Comparison of ENCODE assay signal across 1 cellular context in the genomic region with DNA sequence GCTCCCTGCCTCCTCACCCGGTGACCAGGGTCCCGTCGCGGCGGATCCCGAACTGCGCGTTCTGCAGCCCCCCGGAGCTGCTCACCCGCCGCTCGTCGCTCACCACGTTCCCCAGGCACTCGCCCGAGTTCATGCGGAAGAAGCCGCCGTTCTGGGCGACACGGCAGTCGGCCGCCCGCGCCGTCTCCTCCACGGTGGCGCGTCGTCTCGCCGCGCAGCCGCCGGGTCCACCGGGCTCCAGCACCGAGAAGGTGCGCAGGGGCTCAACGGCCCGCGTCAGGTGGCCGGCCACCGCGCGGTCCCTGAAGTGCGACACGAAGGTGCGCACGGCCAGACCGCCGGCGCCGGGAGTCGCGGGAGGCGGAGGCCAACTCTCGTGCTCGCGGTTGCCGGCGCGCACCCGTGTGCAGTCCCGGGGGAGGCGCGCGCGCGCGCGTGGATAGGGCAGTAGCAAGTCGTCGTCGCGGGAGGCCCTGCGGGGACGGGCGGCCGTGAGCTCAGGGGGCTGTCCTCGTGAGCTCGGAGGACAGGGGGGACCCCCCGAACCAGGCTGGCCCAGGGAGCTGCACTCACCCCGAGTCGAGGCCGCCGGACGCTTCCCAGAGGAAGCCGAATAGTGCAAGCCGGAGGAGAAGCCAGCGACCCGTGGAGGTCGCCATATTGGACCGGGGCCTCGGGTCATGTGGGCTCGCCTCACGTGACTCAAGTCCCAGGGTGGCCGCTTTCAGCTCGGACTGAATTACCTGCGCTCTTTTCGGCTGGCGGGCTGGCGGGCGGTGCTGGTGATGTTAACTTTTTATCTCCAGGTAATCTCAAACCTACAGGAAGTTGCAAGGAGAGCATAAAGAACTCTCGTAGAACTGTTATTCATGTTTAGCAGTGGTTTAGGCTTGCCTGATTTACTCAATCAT.
TF ChIP-seq lines count a peak whose summit lies in the region.

A gene with protein sequence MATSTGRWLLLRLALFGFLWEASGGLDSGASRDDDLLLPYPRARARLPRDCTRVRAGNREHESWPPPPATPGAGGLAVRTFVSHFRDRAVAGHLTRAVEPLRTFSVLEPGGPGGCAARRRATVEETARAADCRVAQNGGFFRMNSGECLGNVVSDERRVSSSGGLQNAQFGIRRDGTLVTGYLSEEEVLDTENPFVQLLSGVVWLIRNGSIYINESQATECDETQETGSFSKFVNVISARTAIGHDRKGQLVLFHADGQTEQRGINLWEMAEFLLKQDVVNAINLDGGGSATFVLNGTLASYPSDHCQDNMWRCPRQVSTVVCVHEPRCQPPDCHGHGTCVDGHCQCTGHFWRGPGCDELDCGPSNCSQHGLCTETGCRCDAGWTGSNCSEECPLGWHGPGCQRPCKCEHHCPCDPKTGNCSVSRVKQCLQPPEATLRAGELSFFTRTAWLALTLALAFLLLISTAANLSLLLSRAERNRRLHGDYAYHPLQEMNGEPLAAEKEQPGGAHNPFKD (minus strand): TSS at position 680 of the 911 bp plus-strand sequence. CDS start 21 bp downstream, at position 659.

TF ChIP-seq in HepG2, 621 proteins besides CTCF, POLR2A, EP300 and RAD21 (continued from another document and continues in another):
- TF ChIP-seq, protein P1, sequence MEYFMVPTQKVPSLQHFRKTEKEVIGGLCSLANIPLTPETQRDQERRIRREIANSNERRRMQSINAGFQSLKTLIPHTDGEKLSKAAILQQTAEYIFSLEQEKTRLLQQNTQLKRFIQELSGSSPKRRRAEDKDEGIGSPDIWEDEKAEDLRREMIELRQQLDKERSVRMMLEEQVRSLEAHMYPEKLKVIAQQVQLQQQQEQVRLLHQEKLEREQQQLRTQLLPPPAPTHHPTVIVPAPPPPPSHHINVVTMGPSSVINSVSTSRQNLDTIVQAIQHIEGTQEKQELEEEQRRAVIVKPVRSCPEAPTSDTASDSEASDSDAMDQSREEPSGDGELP (IDR thresholded peaks at IDR 0.05; ENCODE audit: borderline replicate concordance, low read depth) = peak; percentile 48; the same call in 1 of the 2 replicates
- TF ChIP-seq ZNF3 (CRISPR knock-in tag; IDR thresholded peaks at IDR 0.05) (peak; percentile 52; the same call in 1 of the 2 replicates), ETV6 (CRISPR knock-in tag; conservative IDR thresholded peaks at IDR 0.05) (peak; percentile 88), ZNF570 (CRISPR knock-in tag; IDR thresholded peaks at IDR 0.05; ENCODE audit: borderline replicate concordance) (peak; percentile 88; the same call in 1 of the 2 replicates), MAZ (IDR thresholded peaks at IDR 0.05; ENCODE audit: borderline replicate concordance, low read depth, low read length) (no peak), MAZ (CRISPR knock-in tag; IDR thresholded peaks at IDR 0.05; ENCODE audit: low read depth) (peak; percentile 89; the same call in 1 of the 2 replicates), ZNF616 (CRISPR knock-in tag; IDR thresholded peaks at IDR 0.05; ENCODE audit: low read depth) (peak; percentile 73; the same call in 1 of the 2 replicates), ZNF816 (CRISPR knock-in tag; IDR thresholded peaks at IDR 0.05; ENCODE audit: borderline replicate concordance) (no peak), SNRNP70 (IDR thresholded peaks at IDR 0.05; ENCODE audit: low read depth, low read length) (no peak), YEATS2 (CRISPR knock-in tag; IDR thresholded peaks at IDR 0.05; ENCODE audit: borderline replicate concordance) (peak; percentile 88), ZNF879 (CRISPR knock-in tag; IDR thresholded peaks at IDR 0.05) (no peak; the same call in 1 of the 2 replicates), SNAPC2 (CRISPR knock-in tag; IDR thresholded peaks at IDR 0.05) (peak; percentile 81; the same call in 1 of the 2 replicates), ZBTB20 (CRISPR knock-in tag; IDR thresholded peaks at IDR 0.05; ENCODE audit: borderline replicate concordance, low read depth) (peak; percentile 86), PAF1 (CRISPR knock-in tag; IDR thresholded peaks at IDR 0.05) (no peak), MED13 (CRISPR knock-in tag; IDR thresholded peaks at IDR 0.05) (peak; percentile 80), ZFP90 (CRISPR knock-in tag; IDR thresholded peaks at IDR 0.05; ENCODE audit: borderline replicate concordance) (peak; percentile 98), ERF (CRISPR knock-in tag; IDR thresholded peaks at IDR 0.05) (peak; percentile 93), KAT2B (IDR thresholded peaks at IDR 0.05; ENCODE audit: borderline replicate concordance, low read depth, low read length) (no peak), GFI1 (CRISPR knock-in tag; IDR thresholded peaks at IDR 0.05; ENCODE audit: borderline replicate concordance) (peak; percentile 78; the same call in 1 of the 2 replicates), ZNF841 (CRISPR knock-in tag; IDR thresholded peaks at IDR 0.05; ENCODE audit: borderline replicate concordance) (peak; percentile 92), HNF4A (CRISPR knock-in tag; IDR thresholded peaks at IDR 0.05) (peak; percentile 62), NONO (IDR thresholded peaks at IDR 0.05) (no peak), NONO (CRISPR knock-in tag; conservative IDR thresholded peaks at IDR 0.05) (peak; percentile 94), SRF (IDR thresholded peaks at IDR 0.05; ENCODE audit: low read depth, low read length) (peak; percentile 70; the same call in 1 of the 2 replicates), CREB1 (IDR thresholded peaks at IDR 0.05) (no peak), CREB1 (CRISPR knock-in tag; IDR thresholded peaks at IDR 0.05) (no peak), ZNF674 (CRISPR knock-in tag; IDR thresholded peaks at IDR 0.05; ENCODE audit: low read depth) (0 out of 2 replicates have a peak, but pooled peaks have one; percentile 72), SSRP1 (CRISPR knock-in tag; IDR thresholded peaks at IDR 0.05) (no peak)
- TF ChIP-seq, protein P2, sequence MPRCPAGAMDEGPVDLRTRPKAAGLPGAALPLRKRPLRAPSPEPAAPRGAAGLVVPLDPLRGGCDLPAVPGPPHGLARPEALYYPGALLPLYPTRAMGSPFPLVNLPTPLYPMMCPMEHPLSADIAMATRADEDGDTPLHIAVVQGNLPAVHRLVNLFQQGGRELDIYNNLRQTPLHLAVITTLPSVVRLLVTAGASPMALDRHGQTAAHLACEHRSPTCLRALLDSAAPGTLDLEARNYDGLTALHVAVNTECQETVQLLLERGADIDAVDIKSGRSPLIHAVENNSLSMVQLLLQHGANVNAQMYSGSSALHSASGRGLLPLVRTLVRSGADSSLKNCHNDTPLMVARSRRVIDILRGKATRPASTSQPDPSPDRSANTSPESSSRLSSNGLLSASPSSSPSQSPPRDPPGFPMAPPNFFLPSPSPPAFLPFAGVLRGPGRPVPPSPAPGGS (CRISPR knock-in tag; IDR thresholded peaks at IDR 0.05) = no peak; the same call in 1 of the 2 replicates
- TF ChIP-seq, protein P3, sequence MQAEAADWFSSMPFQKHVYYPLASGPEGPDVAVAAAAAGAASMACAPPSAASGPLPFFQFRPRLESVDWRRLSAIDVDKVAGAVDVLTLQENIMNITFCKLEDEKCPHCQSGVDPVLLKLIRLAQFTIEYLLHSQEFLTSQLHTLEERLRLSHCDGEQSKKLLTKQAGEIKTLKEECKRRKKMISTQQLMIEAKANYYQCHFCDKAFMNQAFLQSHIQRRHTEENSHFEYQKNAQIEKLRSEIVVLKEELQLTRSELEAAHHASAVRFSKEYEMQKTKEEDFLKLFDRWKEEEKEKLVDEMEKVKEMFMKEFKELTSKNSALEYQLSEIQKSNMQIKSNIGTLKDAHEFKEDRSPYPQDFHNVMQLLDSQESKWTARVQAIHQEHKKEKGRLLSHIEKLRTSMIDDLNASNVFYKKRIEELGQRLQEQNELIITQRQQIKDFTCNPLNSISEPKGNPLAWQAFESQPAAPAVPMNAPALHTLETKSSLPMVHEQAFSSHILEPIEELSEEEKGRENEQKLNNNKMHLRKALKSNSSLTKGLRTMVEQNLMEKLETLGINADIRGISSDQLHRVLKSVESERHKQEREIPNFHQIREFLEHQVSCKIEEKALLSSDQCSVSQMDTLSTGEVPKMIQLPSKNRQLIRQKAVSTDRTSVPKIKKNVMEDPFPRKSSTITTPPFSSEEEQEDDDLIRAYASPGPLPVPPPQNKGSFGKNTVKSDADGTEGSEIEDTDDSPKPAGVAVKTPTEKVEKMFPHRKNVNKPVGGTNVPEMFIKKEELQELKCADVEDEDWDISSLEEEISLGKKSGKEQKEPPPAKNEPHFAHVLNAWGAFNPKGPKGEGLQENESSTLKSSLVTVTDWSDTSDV (CRISPR knock-in tag; IDR thresholded peaks at IDR 0.05) = no peak; the same call in 1 of the 2 replicates
- TF ChIP-seq, protein P4, sequence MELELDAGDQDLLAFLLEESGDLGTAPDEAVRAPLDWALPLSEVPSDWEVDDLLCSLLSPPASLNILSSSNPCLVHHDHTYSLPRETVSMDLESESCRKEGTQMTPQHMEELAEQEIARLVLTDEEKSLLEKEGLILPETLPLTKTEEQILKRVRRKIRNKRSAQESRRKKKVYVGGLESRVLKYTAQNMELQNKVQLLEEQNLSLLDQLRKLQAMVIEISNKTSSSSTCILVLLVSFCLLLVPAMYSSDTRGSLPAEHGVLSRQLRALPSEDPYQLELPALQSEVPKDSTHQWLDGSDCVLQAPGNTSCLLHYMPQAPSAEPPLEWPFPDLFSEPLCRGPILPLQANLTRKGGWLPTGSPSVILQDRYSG (CRISPR knock-in tag; IDR thresholded peaks at IDR 0.05) = peak; percentile 98
- TF ChIP-seq, protein P5, sequence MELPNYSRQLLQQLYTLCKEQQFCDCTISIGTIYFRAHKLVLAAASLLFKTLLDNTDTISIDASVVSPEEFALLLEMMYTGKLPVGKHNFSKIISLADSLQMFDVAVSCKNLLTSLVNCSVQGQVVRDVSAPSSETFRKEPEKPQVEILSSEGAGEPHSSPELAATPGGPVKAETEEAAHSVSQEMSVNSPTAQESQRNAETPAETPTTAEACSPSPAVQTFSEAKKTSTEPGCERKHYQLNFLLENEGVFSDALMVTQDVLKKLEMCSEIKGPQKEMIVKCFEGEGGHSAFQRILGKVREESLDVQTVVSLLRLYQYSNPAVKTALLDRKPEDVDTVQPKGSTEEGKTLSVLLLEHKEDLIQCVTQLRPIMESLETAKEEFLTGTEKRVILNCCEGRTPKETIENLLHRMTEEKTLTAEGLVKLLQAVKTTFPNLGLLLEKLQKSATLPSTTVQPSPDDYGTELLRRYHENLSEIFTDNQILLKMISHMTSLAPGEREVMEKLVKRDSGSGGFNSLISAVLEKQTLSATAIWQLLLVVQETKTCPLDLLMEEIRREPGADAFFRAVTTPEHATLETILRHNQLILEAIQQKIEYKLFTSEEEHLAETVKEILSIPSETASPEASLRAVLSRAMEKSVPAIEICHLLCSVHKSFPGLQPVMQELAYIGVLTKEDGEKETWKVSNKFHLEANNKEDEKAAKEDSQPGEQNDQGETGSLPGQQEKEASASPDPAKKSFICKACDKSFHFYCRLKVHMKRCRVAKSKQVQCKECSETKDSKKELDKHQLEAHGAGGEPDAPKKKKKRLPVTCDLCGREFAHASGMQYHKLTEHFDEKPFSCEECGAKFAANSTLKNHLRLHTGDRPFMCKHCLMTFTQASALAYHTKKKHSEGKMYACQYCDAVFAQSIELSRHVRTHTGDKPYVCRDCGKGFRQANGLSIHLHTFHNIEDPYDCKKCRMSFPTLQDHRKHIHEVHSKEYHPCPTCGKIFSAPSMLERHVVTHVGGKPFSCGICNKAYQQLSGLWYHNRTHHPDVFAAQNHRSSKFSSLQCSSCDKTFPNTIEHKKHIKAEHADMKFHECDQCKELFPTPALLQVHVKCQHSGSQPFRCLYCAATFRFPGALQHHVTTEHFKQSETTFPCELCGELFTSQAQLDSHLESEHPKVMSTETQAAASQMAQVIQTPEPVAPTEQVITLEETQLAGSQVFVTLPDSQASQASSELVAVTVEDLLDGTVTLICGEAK (IDR thresholded peaks at IDR 0.05) = no peak
- TF ChIP-seq, protein P5 (CRISPR knock-in tag; IDR thresholded peaks at IDR 0.05) = peak; percentile 78; the same call in 1 of the 2 replicates
- TF ChIP-seq, protein P6, sequence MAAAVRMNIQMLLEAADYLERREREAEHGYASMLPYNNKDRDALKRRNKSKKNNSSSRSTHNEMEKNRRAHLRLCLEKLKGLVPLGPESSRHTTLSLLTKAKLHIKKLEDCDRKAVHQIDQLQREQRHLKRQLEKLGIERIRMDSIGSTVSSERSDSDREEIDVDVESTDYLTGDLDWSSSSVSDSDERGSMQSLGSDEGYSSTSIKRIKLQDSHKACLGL (CRISPR knock-in tag; IDR thresholded peaks at IDR 0.05) = peak; percentile 78; the same call in 1 of the 2 replicates
- TF ChIP-seq, protein P7, sequence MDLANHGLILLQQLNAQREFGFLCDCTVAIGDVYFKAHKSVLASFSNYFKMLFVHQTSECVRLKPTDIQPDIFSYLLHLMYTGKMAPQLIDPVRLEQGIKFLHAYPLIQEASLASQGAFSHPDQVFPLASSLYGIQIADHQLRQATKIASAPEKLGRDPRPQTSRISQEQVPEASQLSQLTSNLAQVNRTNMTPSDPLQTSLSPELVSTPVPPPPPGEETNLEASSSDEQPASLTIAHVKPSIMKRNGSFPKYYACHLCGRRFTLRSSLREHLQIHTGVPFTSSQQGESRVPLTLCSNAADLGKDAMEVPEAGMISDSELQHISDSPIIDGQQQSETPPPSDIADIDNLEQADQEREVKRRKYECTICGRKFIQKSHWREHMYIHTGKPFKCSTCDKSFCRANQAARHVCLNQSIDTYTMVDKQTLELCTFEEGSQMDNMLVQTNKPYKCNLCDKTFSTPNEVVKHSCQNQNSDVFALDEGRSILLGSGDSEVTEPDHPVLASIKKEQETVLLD (CRISPR knock-in tag; IDR thresholded peaks at IDR 0.05; ENCODE audit: low read depth) = no peak; the same call in 1 of the 2 replicates
